20 cellular contexts compared by ENCODE assay signal in the genomic region with DNA sequence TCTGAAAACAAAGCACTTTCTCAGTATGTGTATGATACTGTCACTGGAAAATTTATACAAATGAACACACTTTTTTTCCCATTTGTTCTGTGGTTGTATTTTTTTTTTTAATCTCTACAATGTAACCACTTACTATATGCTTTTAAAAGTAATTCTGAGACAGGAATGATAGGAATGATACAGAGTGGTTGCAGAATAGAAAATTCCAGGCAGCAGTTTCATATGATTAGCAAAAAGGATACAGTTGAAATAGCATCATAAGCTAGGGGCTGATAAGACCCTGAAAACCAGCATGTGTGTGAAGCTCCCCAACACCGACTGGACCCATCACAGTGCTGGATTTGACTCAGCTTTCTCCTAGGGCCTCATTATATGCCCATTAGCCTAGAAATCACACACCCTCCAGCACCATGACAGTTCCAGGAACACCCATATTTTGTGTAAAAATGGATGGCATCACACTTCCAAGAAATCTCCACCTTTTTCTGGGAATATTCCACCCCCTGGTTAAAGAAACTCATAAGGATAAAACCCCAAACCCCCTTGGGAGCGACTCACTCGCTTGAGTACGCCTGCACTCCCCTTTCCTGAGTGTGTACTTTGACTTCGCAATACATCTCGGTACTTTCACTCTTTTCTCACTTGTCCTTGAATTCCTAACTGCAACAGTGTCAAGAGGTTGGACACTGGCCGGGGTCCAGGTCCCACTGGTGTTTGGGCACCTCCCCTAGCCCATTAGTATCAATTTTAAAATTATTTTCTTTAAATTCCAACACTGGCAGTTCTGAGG.
"Had no signal": no experiment of that assay in that cellular context is flagged by ENCODE, and none has a peak within 500 bp of the region (broad histone marks: within the 10 kb centered on the region; RNA-seq: fewer than 3 reads in every experiment).

No MANE protein-coding gene starts in this region.

- H3K27ac ChIP-seq: brain microvascular endothelial cell, epithelial cell of prostate, parathyroid adenoma, tibial nerve, vagina, VCaP had no signal

- H3K27me3 Mint-ChIP-seq: activated CD8-positive, alpha-beta memory T cell treated with anti-CD3 and anti-CD28 coated beads, Interleukin-2, amount 10 ng/mL, durations not matched to agents 7 days and 5 days; activated T-cell treated with anti-CD3 and anti-CD28 coated beads, Interleukin-2, amount 50 U/mL, for 24 hours; dendritic cell treated with granulocyte-macrophage colony-stimulating factor and Interleukin-4, amounts not matched to agents 40 ng/mL and 50 ng/mL, for 4 days; naive thymus-derived CD4-positive, alpha-beta T cell; stimulated activated naive B cell treated with anti-CD40 and anti-IgM and Interleukin-4, amounts not matched to agents 10 μg/mL and 1 μg/mL and 100 μg/mL, for 72 hours had no signal

- H3K36me3 Mint-ChIP-seq: activated CD8-positive, alpha-beta memory T cell treated with anti-CD3 and anti-CD28 coated beads, Interleukin-2, amount 10 ng/mL, durations not matched to agents 7 days and 5 days; stimulated activated naive B cell treated with anti-CD40 and anti-IgM and Interleukin-4, amounts not matched to agents 10 μg/mL and 1 μg/mL and 100 μg/mL, for 72 hours had no signal

- H2AFZ ChIP-seq: parathyroid adenoma had no signal

- H3K4me3 ChIP-seq: mucosa of descending colon, tibial nerve, vagina had no signal

- H3K79me2 ChIP-seq: parathyroid adenoma had no signal

- ATAC-seq: activated CD8-positive, alpha-beta memory T cell treated with anti-CD3 and anti-CD28 coated beads, Interleukin-2, amount 10 ng/mL, durations not matched to agents 7 days and 5 days; activated naive CD4-positive, alpha-beta T cell treated with anti-CD3 and anti-CD28 coated beads, Interleukin-2, amount 50 U/mL, for 72 hours; mucosa of descending colon; naive thymus-derived CD4-positive, alpha-beta T cell; stimulated activated naive B cell treated with anti-CD40 and anti-IgM and Interleukin-4, amounts not matched to agents 10 μg/mL and 1 μg/mL and 100 μg/mL, for 72 hours had no signal

- DNase-seq: activated CD4-positive, alpha-beta T cell treated with anti-CD3 and anti-CD28 coated beads for 1 hour; activated CD4-positive, alpha-beta T cell treated with anti-CD3 and anti-CD28 coated beads, Interleukin-2, amount 50 U/mL, for 48 hours; activated CD8-positive, alpha-beta memory T cell treated with anti-CD3 and anti-CD28 coated beads, Interleukin-2, amount 10 ng/mL, durations not matched to agents 7 days and 5 days; activated effector memory CD4-positive, alpha-beta T cell treated with anti-CD3 and anti-CD28 coated beads, Interleukin-2, amount 50 U/mL, for 16 hours; activated T-cell treated with anti-CD3 and anti-CD28 coated beads, Interleukin-2, amount 50 U/mL, for 24 hours; amygdala; brain microvascular endothelial cell; islet precursor cell; mammary epithelial cell; mucosa of descending colon; naive thymus-derived CD4-positive, alpha-beta T cell; stimulated activated CD4-positive, alpha-beta T cell treated with anti-CD3 and anti-CD28 coated beads, Interleukin-4, amount 100 ng/mL, for 1 hour; stimulated activated naive B cell treated with anti-CD40 and anti-IgM and Interleukin-4, amounts not matched to agents 10 μg/mL and 1 μg/mL and 100 μg/mL, for 72 hours had no signal

- H3K4me1 ChIP-seq: parathyroid adenoma, tibial nerve, vagina had no signal

- H3K36me3 ChIP-seq: brain microvascular endothelial cell, tibial nerve, vagina had no signal

- H3K9ac ChIP-seq: parathyroid adenoma had no signal

- H3K9me3 ChIP-seq: mucosa of descending colon, vagina had no signal

- H3K27ac Mint-ChIP-seq: activated CD8-positive, alpha-beta memory T cell treated with anti-CD3 and anti-CD28 coated beads, Interleukin-2, amount 10 ng/mL, durations not matched to agents 7 days and 5 days; activated naive CD4-positive, alpha-beta T cell treated with anti-CD3 and anti-CD28 coated beads, Interleukin-2, amount 50 U/mL, for 72 hours; activated T-cell treated with anti-CD3 and anti-CD28 coated beads, Interleukin-2, amount 50 U/mL, for 24 hours; dendritic cell treated with granulocyte-macrophage colony-stimulating factor and Interleukin-4, amounts not matched to agents 40 ng/mL and 50 ng/mL, for 4 days; naive thymus-derived CD4-positive, alpha-beta T cell; stimulated activated naive B cell treated with anti-CD40 and anti-IgM and Interleukin-4, amounts not matched to agents 10 μg/mL and 1 μg/mL and 100 μg/mL, for 72 hours had no signal

- H3K4me3 Mint-ChIP-seq: activated CD8-positive, alpha-beta memory T cell treated with anti-CD3 and anti-CD28 coated beads, Interleukin-2, amount 10 ng/mL, durations not matched to agents 7 days and 5 days; activated T-cell treated with anti-CD3 and anti-CD28 coated beads, Interleukin-2, amount 50 U/mL, for 24 hours; dendritic cell treated with granulocyte-macrophage colony-stimulating factor and Interleukin-4, amounts not matched to agents 40 ng/mL and 50 ng/mL, for 4 days; naive thymus-derived CD4-positive, alpha-beta T cell; stimulated activated naive B cell treated with anti-CD40 and anti-IgM and Interleukin-4, amounts not matched to agents 10 μg/mL and 1 μg/mL and 100 μg/mL, for 72 hours had no signal

- H3K4me1 Mint-ChIP-seq: activated CD8-positive, alpha-beta memory T cell treated with anti-CD3 and anti-CD28 coated beads, Interleukin-2, amount 10 ng/mL, durations not matched to agents 7 days and 5 days; naive thymus-derived CD4-positive, alpha-beta T cell; stimulated activated naive B cell treated with anti-CD40 and anti-IgM and Interleukin-4, amounts not matched to agents 10 μg/mL and 1 μg/mL and 100 μg/mL, for 72 hours had no signal

- H3K27me3 ChIP-seq: brain microvascular endothelial cell, tibial nerve, vagina had no signal
